Comparison of ENCODE assay signal across 19 cellular contexts in the genomic region with DNA sequence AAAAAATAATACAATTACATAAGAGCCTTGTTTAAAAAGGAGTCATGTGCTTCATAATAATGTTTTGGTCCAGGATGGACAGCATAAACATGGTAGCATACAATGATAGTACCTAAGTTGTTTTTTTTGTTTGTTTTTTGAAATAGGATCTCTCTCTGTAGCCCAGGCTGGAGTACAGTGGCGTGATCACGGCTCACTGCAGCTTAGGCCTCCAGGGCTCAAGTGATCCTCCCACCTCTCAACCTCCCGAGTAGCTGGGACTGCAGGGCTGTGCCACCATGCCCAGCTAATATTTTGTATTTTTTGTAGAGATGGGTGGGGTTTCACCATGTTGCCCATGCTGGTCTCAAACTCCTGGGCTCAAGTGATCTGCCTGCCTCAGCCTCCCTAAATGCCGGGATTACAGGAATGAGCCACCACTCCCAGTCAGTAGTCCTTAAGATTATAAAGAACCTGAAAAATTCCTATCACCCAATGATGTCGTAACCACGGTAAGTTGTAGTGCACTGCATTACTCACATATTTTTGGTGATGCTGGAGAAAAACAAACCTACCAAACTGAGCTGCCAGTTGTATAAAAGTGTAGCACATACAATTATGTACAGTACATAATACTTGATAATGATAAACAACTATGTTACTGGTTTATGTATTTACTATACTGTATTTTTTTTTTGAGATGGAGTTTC. TPM values are rescaled to one million over a fixed set of nuclear protein-coding genes. Genes with fewer than 3 reads are reported as not detected.
DNase-seq lines count a peak whose midpoint lies in the region; ATAC-seq and TF ChIP-seq lines count a peak whose summit lies in the region.
"Had no signal": no experiment of that assay in that cellular context is flagged by ENCODE, and none has a peak within 500 bp of the region (broad histone marks: within the 10 kb centered on the region; RNA-seq: fewer than 3 reads in every experiment).

No MANE protein-coding gene starts in this region.

- TF ChIP-seq CTCF in foreskin keratinocyte (conservative IDR thresholded peaks at IDR 0.05): no peak
- no peak for TF ChIP-seq CTCF in glutamatergic neuron (IDR thresholded peaks at IDR 0.05; ENCODE audit: partially characterized antibody, unreplicated experiment)

- no peak overlapping the region for H3K27ac Mint-ChIP-seq in glutamatergic neuron (ENCODE audit: unreplicated experiment)
- H3K27ac Mint-ChIP-seq: activated naive CD4-positive, alpha-beta T cell treated with anti-CD3 and anti-CD28 coated beads, Interleukin-2, amount 50 U/mL, for 24 hours; activated T-cell treated with anti-CD3 and anti-CD28 coated beads, Interleukin-2, amount 50 U/mL, for 72 hours; CD4-positive, alpha-beta memory T cell had no signal

- no peaks in the 10 kb centered on the region for H3K4me1 Mint-ChIP-seq in glutamatergic neuron (ENCODE audit: low read depth, unreplicated experiment)
- H3K4me1 Mint-ChIP-seq: activated naive CD4-positive, alpha-beta T cell treated with anti-CD3 and anti-CD28 coated beads, Interleukin-2, amount 50 U/mL, for 24 hours had no signal

- peaks cover 1% of the 10 kb centered on the region for H3K27me3 Mint-ChIP-seq in glutamatergic neuron (ENCODE audit: unreplicated experiment)
- H3K27me3 Mint-ChIP-seq: activated naive CD4-positive, alpha-beta T cell treated with anti-CD3 and anti-CD28 coated beads, Interleukin-2, amount 50 U/mL, for 24 hours had no signal

- H3K4me3 Mint-ChIP-seq in glutamatergic neuron (ENCODE audit: unreplicated experiment): no peak overlapping the region
- H3K4me3 Mint-ChIP-seq: activated naive CD4-positive, alpha-beta T cell treated with anti-CD3 and anti-CD28 coated beads, Interleukin-2, amount 50 U/mL, for 24 hours; activated T-cell treated with anti-CD3 and anti-CD28 coated beads, Interleukin-2, amount 50 U/mL, for 72 hours; CD4-positive, alpha-beta memory T cell had no signal

- peaks cover 5% of the 10 kb centered on the region for H3K36me3 Mint-ChIP-seq in glutamatergic neuron (ENCODE audit: unreplicated experiment)
- H3K36me3 Mint-ChIP-seq: activated naive CD4-positive, alpha-beta T cell treated with anti-CD3 and anti-CD28 coated beads, Interleukin-2, amount 50 U/mL, for 24 hours; CD4-positive, alpha-beta memory T cell had no signal

- in situ Hi-C loops in ACHN (cut with HindIII; ENCODE audit: low pct_ligation_motif_present, low pct_unique_long_range_greater_than_20kb, low sequenced_read_pairs): no loop called here

- H3K27ac ChIP-seq in foreskin keratinocyte: no peak overlapping the region
- H3K27ac ChIP-seq: brain microvascular endothelial cell had no signal

- DNase-seq in ACHN (peak; percentile 39), H4 (ENCODE audit: low spot score) (peak; percentile 61), NCI-H510A treated with DMSO at 0.1 percent for 48 hours (lab: John Stamatoyannopoulos, UW) (peak; percentile 68), foreskin keratinocyte (peak; percentile 7 to 20), mucosa of gallbladder (ENCODE audit: low spot score) (no peak), occipital lobe (lab: John Stamatoyannopoulos, UW) (no peak), glutamatergic neuron (no peak)
- DNase-seq: activated CD4-positive, alpha-beta T cell treated with anti-CD3 and anti-CD28 coated beads for 1 hour; activated T-cell treated with anti-CD3 and anti-CD28 coated beads, Interleukin-2, amount 50 U/mL, for 72 hours; brain microvascular endothelial cell; CD4-positive, alpha-beta memory T cell; dermis blood vessel endothelial cell; DMS79 treated with DMSO at 0.1 percent for 48 hours; NCI-H1105 treated with DMSO at 0.1 percent for 48 hours; RPMI8226; stimulated activated CD4-positive, alpha-beta T cell treated with anti-CD3 and anti-CD28 coated beads, Interleukin-4, amount 100 ng/mL, for 4 hours had no signal

- ATAC-seq in foreskin keratinocyte (no peak), HG03469 (IDR thresholded peaks at IDR 0.05; ENCODE audit: unreplicated experiment) (no peak)
- ATAC-seq: activated T-cell treated with anti-CD3 and anti-CD28 coated beads, Interleukin-2, amount 50 U/mL, for 72 hours; SK-N-SH treated with all-trans-retinoic acid at 6 μM for 48 hours had no signal

- no peaks in the 10 kb centered on the region for H3K4me1 ChIP-seq in foreskin keratinocyte

- H3K9me3 Mint-ChIP-seq in glutamatergic neuron (ENCODE audit: unreplicated experiment): no peaks in the 10 kb centered on the region
- H3K9me3 Mint-ChIP-seq: activated naive CD4-positive, alpha-beta T cell treated with anti-CD3 and anti-CD28 coated beads, Interleukin-2, amount 50 U/mL, for 24 hours; CD4-positive, alpha-beta memory T cell had no signal

- H3K27me3 ChIP-seq in foreskin keratinocyte: no peaks in the 10 kb centered on the region
- H3K27me3 ChIP-seq: brain microvascular endothelial cell had no signal

RNA-seq across cellular contexts. Expression of gene RCOR3, which starts 22.4 kb away (rescaled TPM):
- 4.6 and 14.8 TPM in 2 replicates for total RNA-seq in H4 (2014; rRNA removed; shearing (Covaris generic))
- total RNA-seq in foreskin keratinocyte (23.2 and 24.1 TPM in 2 replicates), mucosa of gallbladder (42.1 TPM), occipital lobe (34.9 TPM), glutamatergic neuron (ENCODE audit: unreplicated experiment) (82.1 TPM)
- 9.3 and 10.4 TPM in 2 replicates for polyA plus RNA-seq in foreskin keratinocyte

Comparison
In these comparisons a context has a peak if more than half of its experiments do, and no peak if none do; other contexts are left out.
1. DNase-seq: peak in ACHN (single experiment), H4 (single experiment), NCI-H510A treated with DMSO at 0.1 percent for 48 hours (single experiment) and foreskin keratinocyte (2 of 2); none in mucosa of gallbladder (single experiment), occipital lobe (single experiment) and glutamatergic neuron (single experiment).